ENCODE assay signal across 13 cellular contexts in the genomic region with DNA sequence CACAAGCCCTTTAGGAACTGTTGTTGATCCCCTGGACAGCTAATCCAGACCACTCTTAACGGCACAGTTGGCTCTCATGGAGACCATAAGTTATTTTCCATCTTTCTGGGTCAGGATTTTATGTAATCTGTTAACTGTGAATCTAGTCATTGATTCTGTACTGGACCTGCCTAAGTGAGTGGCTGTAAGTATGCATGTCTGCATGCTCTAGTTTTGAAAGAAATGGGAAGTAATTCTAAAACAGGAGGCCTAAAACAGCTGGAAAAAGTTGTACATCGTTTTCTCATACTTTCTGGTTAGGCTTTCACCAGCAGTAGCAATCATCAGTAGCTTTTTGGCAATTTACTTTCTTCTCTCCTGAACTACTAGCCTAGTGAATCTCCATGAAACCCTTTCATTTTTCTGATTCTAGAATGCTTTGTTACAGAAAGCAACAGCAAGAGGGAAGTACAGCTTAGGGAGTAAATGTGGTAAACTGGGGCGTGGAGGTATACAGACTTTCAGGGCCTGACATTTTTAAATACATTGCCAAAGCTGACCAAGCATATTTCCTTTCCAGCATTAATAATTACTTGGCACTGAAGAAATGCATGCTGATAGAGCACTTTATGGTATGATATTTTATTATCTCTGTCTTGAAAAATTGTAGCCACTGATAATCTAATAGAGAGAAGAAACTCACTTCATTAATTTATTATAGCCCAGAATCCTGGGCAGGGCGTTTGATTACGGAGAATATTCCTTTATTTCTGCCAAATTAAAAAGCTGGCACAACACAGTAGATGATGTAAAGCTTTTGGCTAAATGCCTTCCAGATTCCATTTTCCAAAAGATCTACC.
DNase-seq lines count a peak whose midpoint lies in the region; ATAC-seq and TF ChIP-seq lines count a peak whose summit lies in the region.
"Had no signal": no experiment of that assay in that cellular context is flagged by ENCODE, and none has a peak within 500 bp of the region (broad histone marks: within the 10 kb centered on the region; RNA-seq: fewer than 3 reads in every experiment).

No MANE protein-coding gene starts in this region.

- no peak for TF ChIP-seq POLR2A in heart left ventricle (IDR thresholded peaks at IDR 0.05)

- no peak for TF ChIP-seq CTCF in heart left ventricle (IDR thresholded peaks at IDR 0.05)
- TF ChIP-seq CTCF in GM20000 (IDR thresholded peaks at IDR 0.05; ENCODE audit: extremely low read depth, missing control alignments) = no peak

- DNase-seq in left ventricle myocardium superior = no peak
- DNase-seq in heart left ventricle = no peak
- peak; percentile 72 to 81 for DNase-seq in NCI-H446 (lab: John Stamatoyannopoulos, UW)
- DNase-seq in cerebellar cortex (ENCODE audit: low spot score) = peak; percentile 77
- no peak for DNase-seq in NCI-H524 treated with DMSO at 0.1 percent for 48 hours (lab: John Stamatoyannopoulos, UW)
- DNase-seq in GM20000 (ENCODE audit: low spot score) = no peak
- DNase-seq in 8988T = no peak
- DNase-seq: dorsolateral prefrontal cortex; IMR-90; NCI-H1105 treated with DMSO at 0.1 percent for 48 hours; nephron progenitor cell; stimulated activated CD4-positive, alpha-beta T cell treated with anti-CD3 and anti-CD28 coated beads, Interleukin-1b, Interleukin-23, amount 100 ng/mL, for 48 hours had no signal

- H3K27me3 ChIP-seq in heart left ventricle = no peaks in the 10 kb centered on the region
- H3K27me3 ChIP-seq: dorsolateral prefrontal cortex had no signal

- H3K27ac ChIP-seq in heart left ventricle = peak overlapping the region in 4 of 12 donors; percentile 1 to 47 (median 23)

- no peak overlapping the region for H3K4me3 ChIP-seq in heart left ventricle
- H3K4me3 ChIP-seq: dorsolateral prefrontal cortex had no signal

- ATAC-seq in left ventricle myocardium superior (peak; percentile 25), heart left ventricle (no peak), GM21515 (IDR thresholded peaks at IDR 0.05; ENCODE audit: unreplicated experiment) (no peak)

- H3K4me1 ChIP-seq in heart left ventricle = peaks cover 0 to 14% (median 0%) of the 10 kb centered on the region in 12 donors

- no peaks in the 10 kb centered on the region for H3K36me3 ChIP-seq in heart left ventricle

- H3K9me3 ChIP-seq in heart left ventricle = peaks cover 0 to 9% (median 0%) of the 10 kb centered on the region in 12 donors

- 57 to 71% (median 68%) methylated on average over 5 of the region's 5 CpGs for WGBS in heart left ventricle, 4 donors

- intact Hi-C loops in left ventricle myocardium superior (cut with micrococcal nuclease) (no loop called here), heart left ventricle (cut with DNase I) (no loop called here)

Comparison
In these comparisons a context has a peak if more than half of its experiments do, and no peak if none do; other contexts are left out.
1. DNase-seq: peak in NCI-H446 (2 of 2) and cerebellar cortex (single experiment); none in left ventricle myocardium superior (single experiment), heart left ventricle (0 of 5), NCI-H524 treated with DMSO at 0.1 percent for 48 hours (single experiment), GM20000 (single experiment) and 8988T (single experiment).